ENCODE assay signal across 20 cellular contexts in genomic region chr4:42588909-42589308, GRCh38.
"Had no signal": no experiment of that assay in that cellular context is flagged by ENCODE, and none has a peak within 500 bp of the region (broad histone marks: within the 10 kb centered on the region; RNA-seq: fewer than 3 reads in every experiment).

No MANE protein-coding gene starts in this region.

- H3K4me1 ChIP-seq: colonic mucosa, left lung, stomach, testis, upper lobe of left lung had no signal

- H3K4me2 ChIP-seq: hepatocyte had no signal

- H3K9me3 ChIP-seq: colonic mucosa, left lung, mucosa of descending colon, ovary, stomach, testis, upper lobe of left lung had no signal

- H2AFZ ChIP-seq: hepatocyte had no signal

- DNase-seq: activated B cell treated with CpG ODN at 0.5 μM for 24 hours; activated CD4-positive, alpha-beta T cell treated with anti-CD3 and anti-CD28 coated beads for 48 hours; activated CD8-positive, alpha-beta T cell treated with anti-CD3 and anti-CD28 coated beads for 36 hours; activated effector memory CD4-positive, alpha-beta T cell treated with anti-CD3 and anti-CD28 coated beads, Interleukin-2, amount 50 U/mL, for 16 hours; activated naive CD8-positive, alpha-beta T cell treated with anti-CD3 and anti-CD28 coated beads for 36 hours; activated T-cell treated with anti-CD3 and anti-CD28 coated beads, Interleukin-2, amount 50 U/mL, for 4 hours; central memory CD4-positive, alpha-beta T cell; colonic mucosa; effector CD8-positive, alpha-beta T cell; kidney; left lung; mucosa of descending colon; naive thymus-derived CD4-positive, alpha-beta T cell; ovary; stomach; testis; upper lobe of left lung had no signal

- H3K36me3 ChIP-seq: colonic mucosa, ovary had no signal

- H3K4me3 ChIP-seq: colonic mucosa, hepatocyte, left lung, mucosa of descending colon, ovary, stomach, testis, upper lobe of left lung had no signal

- H3K27me3 ChIP-seq: colonic mucosa, hepatocyte, left lung, ovary, stomach, testis, upper lobe of left lung had no signal

- H3K4me3 Mint-ChIP-seq: activated B cell treated with CpG ODN at 0.5 μM for 24 hours; activated CD8-positive, alpha-beta T cell treated with anti-CD3 and anti-CD28 coated beads for 36 hours; activated naive CD8-positive, alpha-beta T cell treated with anti-CD3 and anti-CD28 coated beads for 36 hours; activated T-cell treated with anti-CD3 and anti-CD28 coated beads, Interleukin-2, amount 50 U/mL, for 4 hours; brain; naive thymus-derived CD4-positive, alpha-beta T cell had no signal

- H3K4me1 Mint-ChIP-seq: activated B cell treated with CpG ODN at 0.5 μM for 24 hours; activated naive CD8-positive, alpha-beta T cell treated with anti-CD3 and anti-CD28 coated beads for 36 hours had no signal

- H3K79me2 ChIP-seq: hepatocyte had no signal

- H3K27me3 Mint-ChIP-seq: activated B cell treated with CpG ODN at 0.5 μM for 24 hours; activated CD8-positive, alpha-beta T cell treated with anti-CD3 and anti-CD28 coated beads for 36 hours; activated naive CD8-positive, alpha-beta T cell treated with anti-CD3 and anti-CD28 coated beads for 36 hours; brain; naive thymus-derived CD4-positive, alpha-beta T cell had no signal

- H3K27ac Mint-ChIP-seq: activated B cell treated with CpG ODN at 0.5 μM for 24 hours; activated CD8-positive, alpha-beta T cell treated with anti-CD3 and anti-CD28 coated beads for 36 hours; activated naive CD8-positive, alpha-beta T cell treated with anti-CD3 and anti-CD28 coated beads for 36 hours had no signal

- H3K9me3 Mint-ChIP-seq: activated B cell treated with CpG ODN at 0.5 μM for 24 hours; activated CD8-positive, alpha-beta T cell treated with anti-CD3 and anti-CD28 coated beads for 36 hours; activated naive CD8-positive, alpha-beta T cell treated with anti-CD3 and anti-CD28 coated beads for 36 hours; activated T-cell treated with anti-CD3 and anti-CD28 coated beads, Interleukin-2, amount 50 U/mL, for 4 hours; brain; naive thymus-derived CD4-positive, alpha-beta T cell had no signal

- ATAC-seq: activated CD8-positive, alpha-beta T cell treated with anti-CD3 and anti-CD28 coated beads for 36 hours; activated T-cell treated with anti-CD3 and anti-CD28 coated beads, Interleukin-2, amount 50 U/mL, for 4 hours; left lung; mucosa of descending colon; naive thymus-derived CD4-positive, alpha-beta T cell; sciatic nerve had no signal

- H3K27ac ChIP-seq: colonic mucosa, hepatocyte, left lung, ovary, stomach, testis, upper lobe of left lung had no signal
